ENCODE assay signal across 5 cellular contexts in the genomic region with DNA sequence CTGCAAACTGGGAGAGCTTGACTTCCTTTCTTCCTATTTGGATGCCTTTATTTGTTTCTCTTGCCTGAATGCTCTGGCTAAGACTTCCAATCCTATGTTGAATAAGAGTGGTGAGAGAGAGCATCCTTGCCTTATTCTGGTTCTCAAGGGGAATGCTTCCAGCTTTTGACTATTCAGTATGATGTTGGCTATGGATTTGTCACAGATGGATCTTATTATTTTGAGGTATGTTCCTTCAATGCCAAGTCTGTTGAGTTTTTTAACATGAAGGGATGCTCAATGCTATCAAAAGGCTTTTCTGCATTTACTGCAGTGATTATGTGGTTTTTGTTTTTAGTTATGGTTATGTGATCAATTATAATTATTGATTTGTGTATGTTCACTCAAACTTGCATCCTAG.
"Had no signal": no experiment of that assay in that cellular context is flagged by ENCODE, and none has a peak within 500 bp of the region (broad histone marks: within the 10 kb centered on the region; RNA-seq: fewer than 3 reads in every experiment).

No MANE protein-coding gene starts in this region.

- H3K27me3 Mint-ChIP-seq: IgD-negative memory B cell had no signal

- H3K4me3 Mint-ChIP-seq: IgD-negative memory B cell had no signal

- H3K27ac Mint-ChIP-seq: IgD-negative memory B cell had no signal

- ATAC-seq: HepG2, K562 had no signal

- DNase-seq: IMR-90, KBM-7 had no signal

- H3K4me3 ChIP-seq: K562 had no signal

- H3K4me1 Mint-ChIP-seq: IgD-negative memory B cell had no signal

- H3K36me3 Mint-ChIP-seq: IgD-negative memory B cell had no signal
